In genomic region chr1:24151175-24151533, GRCh38 we compare ENCODE assay signal across 8 cellular contexts. TPM values are rescaled to one million over a fixed set of nuclear protein-coding genes. Genes with fewer than 3 reads are reported as not detected.
DNase-seq lines count a peak whose midpoint lies in the region; ATAC-seq and TF ChIP-seq lines count a peak whose summit lies in the region.

No MANE protein-coding gene starts in this region.

- peaks cover 20 to 43% of the 10 kb centered on the region in 2 donors for H3K27me3 Mint-ChIP-seq in T-cell

- no peak overlapping the region; a peak in 1 of 22 replicates for H3K9ac ChIP-seq in BLaER1 treated with 17β-estradiol and CSF1 and Interleukin-3, amounts not matched to agents 10 nM and 100 nM

- peak in 1 of 4 experiments; percentile 57 for ATAC-seq in T-cell (replicated peaks in 1 of 4)
- no peak for ATAC-seq in GM18873 (IDR thresholded peaks at IDR 0.05; ENCODE audit: low FRiP score, unreplicated experiment)
- no peak for ATAC-seq in heart left ventricle
- no peak for ATAC-seq in HG02973 (IDR thresholded peaks at IDR 0.05; ENCODE audit: unreplicated experiment)
- no peak for ATAC-seq in GM21515 (IDR thresholded peaks at IDR 0.05; ENCODE audit: unreplicated experiment)

- H3K27ac Mint-ChIP-seq in T-cell, result no peak overlapping the region

- H3K36me3 Mint-ChIP-seq in T-cell, result peaks cover 4% of the 10 kb centered on the region

- no peaks in the 10 kb centered on the region for H3K9me3 Mint-ChIP-seq in T-cell

- TF ChIP-seq CTCF in heart left ventricle (IDR thresholded peaks at IDR 0.05), result no peak

- intact Hi-C loops in heart left ventricle (cut with DNase I), result loop anchor here in 2 of 10 donors (2.0 to 5.0 kb wide), 2 partner anchors 240 to 241 kb away; no protein-coding TSS in a partner anchor

- peaks cover 12 to 32% (median 24%) of the 10 kb centered on the region in 11 experiments for H3K27me3 ChIP-seq in BLaER1 treated with 17β-estradiol and CSF1 and Interleukin-3, amounts not matched to agents 10 nM and 100 nM
- H3K27me3 ChIP-seq in heart left ventricle, result peaks cover 0 to 31% (median 7%) of the 10 kb centered on the region in 9 donors

- H3K36me3 ChIP-seq in BLaER1 treated with 17β-estradiol and CSF1 and Interleukin-3, amounts not matched to agents 10 nM and 100 nM, result peaks cover 0 to 14% (median 8%) of the 10 kb centered on the region in 11 experiments; a peak in 11 of 22 replicates
- H3K36me3 ChIP-seq in heart left ventricle, result no peaks in the 10 kb centered on the region

- peaks cover 10 to 35% (median 18%) of the 10 kb centered on the region in 10 experiments; a peak in 19 of 20 replicates for H3K4me1 ChIP-seq in BLaER1 treated with 17β-estradiol and CSF1 and Interleukin-3, amounts not matched to agents 10 nM and 100 nM
- peaks cover 0 to 14% (median 3%) of the 10 kb centered on the region in 12 donors for H3K4me1 ChIP-seq in heart left ventricle

- POLR2A ChIA-PET in T-cell (lab: Charles Lee), result no interaction called here

- H3K4me1 Mint-ChIP-seq in T-cell, result peaks cover 6 to 18% (median 15%) of the 10 kb centered on the region in 3 donors

- CTCF ChIA-PET in T-cell (lab: Charles Lee), result interaction anchor here (1.0 to 3.9 kb wide), 6 partner anchors 240 to 684 kb away, joined by 3 to 55 read pairs (median 6); partner anchors contain the start of gene NIPAL3 (in 1 of the 2)

- WGBS in heart left ventricle, 4 donors, result 16 to 49% (median 25%) methylated on average over 12 of the region's 12 CpGs

- no peak overlapping the region for H3K4me3 ChIP-seq in BLaER1 treated with 17β-estradiol and CSF1 and Interleukin-3, amounts not matched to agents 10 nM and 100 nM
- H3K4me3 ChIP-seq in heart left ventricle, result no peak overlapping the region

- H3K4me3 Mint-ChIP-seq in T-cell, result peak overlapping the region; percentile 50 to 53 (median 52)

- H4K20me1 ChIP-seq in BLaER1 treated with 17β-estradiol and CSF1 and Interleukin-3, amounts not matched to agents 10 nM and 100 nM, result peaks cover 0 to 6% (median 0%) of the 10 kb centered on the region in 11 experiments; a peak in 3 of 22 replicates

- no peak for TF ChIP-seq POLR2A in heart left ventricle (IDR thresholded peaks at IDR 0.05)

- H3K9me3 ChIP-seq in BLaER1 treated with 17β-estradiol and CSF1 and Interleukin-3, amounts not matched to agents 10 nM and 100 nM (replicated peaks in 1 of 11), result no peaks in the 10 kb centered on the region
- no peaks in the 10 kb centered on the region for H3K9me3 ChIP-seq in heart left ventricle

- H3K4me2 ChIP-seq in BLaER1 treated with 17β-estradiol and CSF1 and Interleukin-3, amounts not matched to agents 10 nM and 100 nM, result peak overlapping the region in 10 of 11 experiments; percentile 59 to 97 (median 74); a peak in 14 of 22 replicates

- H3K27ac ChIP-seq in BLaER1 treated with 17β-estradiol and CSF1 and Interleukin-3, amounts not matched to agents 10 nM and 100 nM, result no peak overlapping the region
- H3K27ac ChIP-seq in heart left ventricle, result no peak overlapping the region

- DNase-seq in LoVo (ENCODE audit: low spot score), result peak; percentile 66
- DNase-seq in T-cell, result peak in 1 of 34 experiments; percentile 7
- peak; percentile 60 for DNase-seq in kidney tubule cell (ENCODE audit: low spot score)
- DNase-seq in heart left ventricle, result no peak

RNA-seq across cellular contexts. Expression of gene IL22RA1, which starts 8.2 kb away (rescaled TPM):
- total RNA-seq in T-cell (under 1 TPM in 2 of 5 donors, not detected in 3; 0.13 to 0.15 TPM), heart left ventricle (1 to 10 TPM in 1 of 9 donors, under 1 TPM in 5, not detected in 3; 0.19 to 1.3 (median 0.49) TPM)
- under 1 TPM; 0.04 to 0.12 TPM for polyA plus RNA-seq in heart left ventricle

RNA-seq across cellular contexts. Expression of gene IFNLR1, which starts 35.9 kb away (rescaled TPM):
- total RNA-seq in T-cell (1 to 10 TPM; 2.4 to 7.0 (median 6.0) TPM), heart left ventricle (1 to 10 TPM; 1.9 to 3.4 (median 2.7) TPM)
- polyA plus RNA-seq in heart left ventricle, result 1 to 10 TPM in 1 of 2 donors, under 1 TPM in 1; 0.99 to 1.5 TPM

RNA-seq across cellular contexts. Expression of gene MYOM3, which starts 39.2 kb away (rescaled TPM):
- total RNA-seq in T-cell, result not detected
- total RNA-seq in heart left ventricle, result 100 to 1,000 TPM; 230 to 379 (median 288) TPM
- polyA plus RNA-seq in heart left ventricle, result 100 to 1,000 TPM in 1 of 2 donors, 10 to 100 TPM in 1; 76.7 to 327 TPM

Comparison
In these comparisons a context has a peak if more than half of its experiments do, and no peak if none do; other contexts are left out.
1. DNase-seq: peak in LoVo (single experiment) and kidney tubule cell (single experiment); none in heart left ventricle (0 of 5).
2. RNA of gene MYOM3, which starts 39.2 kb away (total RNA-seq): 230 to 379 TPM in heart left ventricle; not detected in T-cell; every median in the first group is over 100 times any median in the second.